9 cellular contexts compared by ENCODE assay signal in genomic region chr5:14706615-14707021, GRCh38. TPM values are rescaled to one million over a fixed set of nuclear protein-coding genes. Genes with fewer than 3 reads are reported as not detected.
DNase-seq lines count a peak whose midpoint lies in the region; ATAC-seq and TF ChIP-seq lines count a peak whose summit lies in the region.
"Had no signal": no experiment of that assay in that cellular context is flagged by ENCODE, and none has a peak within 500 bp of the region (broad histone marks: within the 10 kb centered on the region; RNA-seq: fewer than 3 reads in every experiment).

No MANE protein-coding gene starts in this region.

- H3K36me3 ChIP-seq in transverse colon = peaks cover 0 to 15% (median 5%) of the 10 kb centered on the region in 4 donors

- H3K27me3 ChIP-seq in transverse colon = no peaks in the 10 kb centered on the region

- peak overlapping the region; percentile 82 for H3K4me3 Mint-ChIP-seq in activated CD4-positive, alpha-beta T cell treated with anti-CD3 and anti-CD28 coated beads, Interleukin-2, amount 10 ng/mL, durations not matched to agents 24 days and 14 days

- no peaks in the 10 kb centered on the region for H3K9me3 Mint-ChIP-seq in activated CD4-positive, alpha-beta T cell treated with anti-CD3 and anti-CD28 coated beads, Interleukin-2, amount 10 ng/mL, durations not matched to agents 24 days and 14 days

- no peak for TF ChIP-seq EP300 in transverse colon (IDR thresholded peaks at IDR 0.05; ENCODE audit: low read depth)

- DNase-seq in activated CD4-positive, alpha-beta T cell treated with anti-CD3 and anti-CD28 coated beads for 4 hours = peak; percentile 29 to 34
- no peak for DNase-seq in activated CD4-positive, alpha-beta T cell treated with anti-CD3 and anti-CD28 coated beads for 1 hour
- DNase-seq in activated CD4-positive, alpha-beta T cell treated with anti-CD3 and anti-CD28 coated beads, Interleukin-2, amount 10 ng/mL, durations not matched to agents 24 days and 14 days = peak; percentile 87
- peak; percentile 26 for DNase-seq in fibroblast of gingiva (ENCODE audit: low read depth)
- DNase-seq in stromal cell of bone marrow (ENCODE audit: low read depth) = peak; percentile 47
- no peak for DNase-seq in transverse colon
- no peak for DNase-seq in NCI-H1436 (lab: John Stamatoyannopoulos, UW)
- DNase-seq: 8988T had no signal

- ATAC-seq in HG02642 (IDR thresholded peaks at IDR 0.05; ENCODE audit: poor library complexity, unreplicated experiment) = no peak

- H3K27me3 Mint-ChIP-seq in activated CD4-positive, alpha-beta T cell treated with anti-CD3 and anti-CD28 coated beads, Interleukin-2, amount 10 ng/mL, durations not matched to agents 24 days and 14 days = no peaks in the 10 kb centered on the region

- no peak for TF ChIP-seq POLR2A in transverse colon (IDR thresholded peaks at IDR 0.05)

- WGBS in transverse colon (ENCODE audit: low coverage in 1 of 2), 2 donors = 33 to 59% methylated on average over 3 to 6 of the region's 6 CpGs

- H3K4me3 ChIP-seq in transverse colon = no peak overlapping the region

- H3K36me3 Mint-ChIP-seq in activated CD4-positive, alpha-beta T cell treated with anti-CD3 and anti-CD28 coated beads, Interleukin-2, amount 10 ng/mL, durations not matched to agents 24 days and 14 days (ENCODE audit: low read depth) = peaks cover 79% of the 10 kb centered on the region

- H3K4me1 ChIP-seq in transverse colon = peaks cover 0 to 7% (median 0%) of the 10 kb centered on the region in 4 donors

- intact Hi-C loops in activated CD4-positive, alpha-beta T cell treated with anti-CD3 and anti-CD28 coated beads, Interleukin-2, amount 10 ng/mL, durations not matched to agents 24 days and 14 days (cut with micrococcal nuclease) = loop anchor here (1.0 to 5.0 kb wide), 7 partner anchors 20 to 296 kb away; partner anchors contain the start of gene ANKH
- intact Hi-C loops in transverse colon (cut with DNase I; ENCODE audit: low total_unique reads) = no loop called here

- peak overlapping the region in 1 of 4 donors; percentile 15 for H3K27ac ChIP-seq in transverse colon

- in situ Hi-C loops in transverse colon (cut with MboI; ENCODE audit: low pct_ligation_motif_present in 1 of 4, low pct_unique_long_range_greater_than_20kb in 1 of 4, low sequenced_read_pairs in 3 of 4) = no loop called here

- H3K27ac Mint-ChIP-seq in activated CD4-positive, alpha-beta T cell treated with anti-CD3 and anti-CD28 coated beads, Interleukin-2, amount 10 ng/mL, durations not matched to agents 24 days and 14 days = peak overlapping the region; percentile 99

- H3K9me3 ChIP-seq in transverse colon = no peaks in the 10 kb centered on the region

- no peak for TF ChIP-seq CTCF in transverse colon (IDR thresholded peaks at IDR 0.05)

- H3K4me1 Mint-ChIP-seq in activated CD4-positive, alpha-beta T cell treated with anti-CD3 and anti-CD28 coated beads, Interleukin-2, amount 10 ng/mL, durations not matched to agents 24 days and 14 days = peaks cover 69% of the 10 kb centered on the region

RNA-seq across cellular contexts. Expression of gene OTULIN, which starts 42.1 kb away (rescaled TPM):
- total RNA-seq in activated CD4-positive, alpha-beta T cell treated with anti-CD3 and anti-CD28 coated beads, Interleukin-2, amount 10 ng/mL, durations not matched to agents 24 days and 14 days = 52.5 and 62.1 TPM in 2 replicates
- total RNA-seq in transverse colon = 10 to 100 TPM; 34.8 to 52.4 (median 40.4) TPM

Comparison
In these comparisons a context has a peak if more than half of its experiments do, and no peak if none do; other contexts are left out.
1. DNase-seq: peak in activated CD4-positive, alpha-beta T cell treated with anti-CD3 and anti-CD28 coated beads for 4 hours (2 of 2), activated CD4-positive, alpha-beta T cell treated with anti-CD3 and anti-CD28 coated beads, Interleukin-2, amount 10 ng/mL, durations not matched to agents 24 days and 14 days (single experiment), fibroblast of gingiva (single experiment) and stromal cell of bone marrow (single experiment); none in activated CD4-positive, alpha-beta T cell treated with anti-CD3 and anti-CD28 coated beads for 1 hour (single experiment), transverse colon (single experiment) and NCI-H1436 (single experiment).